21 cellular contexts compared by ENCODE assay signal in genomic region chr6:167510648-167511047, GRCh38.
"Had no signal": no experiment of that assay in that cellular context is flagged by ENCODE, and none has a peak within 500 bp of the region (broad histone marks: within the 10 kb centered on the region; RNA-seq: fewer than 3 reads in every experiment).

No MANE protein-coding gene starts in this region.

- H3K27me3 ChIP-seq: ovary, thyroid gland, upper lobe of right lung had no signal

- H3K4me1 ChIP-seq: prostate gland, thyroid gland, upper lobe of right lung had no signal

- H3K36me3 ChIP-seq: heart right ventricle, neutrophil, ovary, prostate gland, thyroid gland, upper lobe of right lung had no signal

- DNase-seq: activated CD4-positive, alpha-beta T cell treated with anti-CD3 and anti-CD28 coated beads, Interleukin-2, amount 10 ng/mL, durations not matched to agents 7 days and 5 days; activated CD4-positive, CD25-positive, alpha-beta regulatory T cell treated with anti-CD3 and anti-CD28 coated beads, Interleukin-2, amount 50 U/mL, for 72 hours; activated CD8-positive, alpha-beta T cell treated with anti-CD3 and anti-CD28 coated beads for 36 hours; activated gamma-delta T cell treated with Interleukin-2 at 50 U/mL for 16 hours; central memory CD4-positive, alpha-beta T cell; dermis blood vessel endothelial cell; effector CD8-positive, alpha-beta T cell; erythroblast; foreskin fibroblast; heart right ventricle; islet precursor cell; left cardiac atrium; ovary; stimulated activated CD4-positive, alpha-beta T cell treated with anti-CD3 and anti-CD28 coated beads, Interleukin-4, amount 100 ng/mL, for 4 hours; substantia nigra; thyroid gland; upper lobe of right lung had no signal

- ATAC-seq: activated CD8-positive, alpha-beta T cell treated with anti-CD3 and anti-CD28 coated beads for 36 hours; heart right ventricle; left cardiac atrium; natural killer cell treated with Interleukin-12 subunit alpha and Interleukin-12 subunit beta and Interleukin-15 and Interleukin-18, amount 100 ng/mL, for 72 hours; upper lobe of right lung had no signal

- H3K9me3 ChIP-seq: heart right ventricle, neutrophil, ovary, prostate gland, thyroid gland, upper lobe of right lung had no signal

- H3K27ac ChIP-seq: heart right ventricle, neutrophil, ovary, prostate gland, thyroid gland, upper lobe of right lung, VCaP had no signal

- H3K4me3 ChIP-seq: heart right ventricle, ovary, prostate gland, thyroid gland, upper lobe of right lung had no signal
